Comparison of ENCODE assay signal across 12 cellular contexts in the genomic region with DNA sequence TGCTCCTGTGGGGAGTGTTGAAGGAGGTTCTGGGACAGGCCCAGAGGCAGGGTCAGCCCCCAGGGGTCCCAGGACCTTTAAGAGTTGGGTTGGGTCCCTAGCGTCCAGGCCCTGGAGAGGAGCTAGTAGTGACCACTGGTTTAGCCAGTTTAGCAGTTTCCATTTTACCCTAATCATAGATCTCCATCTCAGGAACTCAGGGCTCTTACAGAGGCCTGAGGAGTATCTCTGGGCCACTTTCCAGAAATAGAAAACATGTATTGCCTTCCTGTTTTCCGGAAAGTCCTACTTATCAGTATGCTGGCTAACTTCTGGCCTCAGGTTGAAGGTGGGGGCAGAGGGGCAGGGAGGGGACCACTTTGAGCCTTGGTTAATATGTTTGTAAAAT. TPM values are rescaled to one million over a fixed set of nuclear protein-coding genes. Genes with fewer than 3 reads are reported as not detected.
A peak's percentile ranks its signal among the peaks of the same experiment; 100 is the strongest.
DNase-seq lines count a peak whose midpoint lies in the region; ATAC-seq, FAIRE-seq and TF ChIP-seq lines count a peak whose summit lies in the region.
"Had no signal": no experiment of that assay in that cellular context is flagged by ENCODE, and none has a peak within 500 bp of the region (broad histone marks: within the 10 kb centered on the region; RNA-seq: fewer than 3 reads in every experiment).

No MANE protein-coding gene starts in this region.

- intact Hi-C loops in CD14-positive monocyte (cut with micrococcal nuclease): loop anchor here in 1 of 2 donors (5.0 kb wide), 1 partner anchor 38 kb away; a partner anchor contains a TSS
- intact Hi-C loops in GM12878 (cut with micrococcal nuclease; ENCODE audit: unreplicated experiment): loop anchor here (1.0 to 2.0 kb wide), 2 partner anchors 27 to 42 kb away; no protein-coding TSS in a partner anchor
- intact Hi-C loops in ascending aorta (cut with DNase I): loop anchor here (10.0 kb wide), 1 partner anchor 90 kb away; no protein-coding TSS in a partner anchor

- TSS peak; percentile 60 for BruUV-seq in GM12878 (replicated peaks; lab: Mats Ljungman, UMichigan)

- no peak for TF ChIP-seq CTCF in CD14-positive monocyte (IDR thresholded peaks at IDR 0.05)
- TF ChIP-seq CTCF in HL-60 (IDR thresholded peaks at IDR 0.05; ENCODE audit: insufficient read depth, low read length): no peak
- TF ChIP-seq CTCF in GM12878 (IDR thresholded peaks at IDR 0.05 in 2 of 3, conservative IDR thresholded peaks at IDR 0.05 in 1 of 3; ENCODE audit: control insufficient read depth in 2 of 3, extremely low read depth in 1 of 3, insufficient read depth in 1 of 3, low read depth in 3 of 3, low read length in 3 of 3): no peak
- no peak for TF ChIP-seq CTCF in ascending aorta (IDR thresholded peaks at IDR 0.05)

- peak overlapping the region; percentile 47 for H3K9ac ChIP-seq in GM12878 (ENCODE audit: control insufficient read depth, insufficient read depth, low read length)

- peak overlapping the region; percentile 61 for H3K27ac ChIP-seq in HL-60 (replicated peaks)
- H3K27ac ChIP-seq in GM12878 (ENCODE audit: control insufficient read depth, insufficient read depth): peak overlapping the region; percentile 59
- H3K27ac ChIP-seq in ascending aorta: no peak overlapping the region

- RAD21 ChIA-PET in GM12878 (lab: Charles Lee; ENCODE audit: unreplicated experiment): interaction anchor here (1.0 to 1.8 kb wide), 8 partner anchors 13 to 103 kb away, joined by 3 to 20 read pairs (median 4); a partner anchor contains a TSS

- peaks cover 43% of the 10 kb centered on the region for H3K4me1 Mint-ChIP-seq in CD14-positive monocyte
- peaks cover 25 to 40% of the 10 kb centered on the region in 2 donors for H3K4me1 Mint-ChIP-seq in natural killer cell treated with Interleukin-12 subunit alpha and Interleukin-12 subunit beta and Interleukin-15 and Interleukin-18, amount 100 ng/mL, for 72 hours (ENCODE audit: low read depth in 2 of 2)

- H3K4me2 ChIP-seq in GM12878 (ENCODE audit: control insufficient read depth, insufficient read depth): peak overlapping the region; percentile 57; the same call in 1 of the 2 replicates

- H3K79me2 ChIP-seq in GM12878 (ENCODE audit: control insufficient read depth, insufficient read depth, low read length): no peaks in the 10 kb centered on the region

- H3K36me3 Mint-ChIP-seq in CD14-positive monocyte: peaks cover 85 to 89% of the 10 kb centered on the region in 2 donors
- H3K36me3 Mint-ChIP-seq in natural killer cell treated with Interleukin-12 subunit alpha and Interleukin-12 subunit beta and Interleukin-15 and Interleukin-18, amount 100 ng/mL, for 72 hours: peaks cover 28% of the 10 kb centered on the region
- H3K36me3 Mint-ChIP-seq: WTC11 had no signal

- no peaks in the 10 kb centered on the region; the same call in 2 of the 3 replicates for H3K9me3 ChIP-seq in GM12878 (replicated peaks; ENCODE audit: control insufficient read depth, insufficient read depth, low read length)
- H3K9me3 ChIP-seq in ascending aorta: no peaks in the 10 kb centered on the region

- H3K4me3 ChIP-seq in HL-60 (replicated peaks; ENCODE audit: insufficient read depth, low read length) (no peak overlapping the region), GM12878 (no peak overlapping the region), ascending aorta (no peak overlapping the region)

- H4K20me1 ChIP-seq in GM12878 (ENCODE audit: control insufficient read depth, insufficient read depth): no peaks in the 10 kb centered on the region

- ATAC-seq in GM12878: no peak
- no peak for ATAC-seq in natural killer cell treated with Interleukin-12 subunit alpha and Interleukin-12 subunit beta and Interleukin-15 and Interleukin-18, amount 100 ng/mL, for 72 hours

- no peak for TF ChIP-seq POLR2A in GM12878 (IDR thresholded peaks at IDR 0.05; ENCODE audit: low read depth, low read length)

- H3K9me3 Mint-ChIP-seq in CD14-positive monocyte: peaks cover 0 to 5% (median 0%) of the 10 kb centered on the region in 7 donors
- no peaks in the 10 kb centered on the region for H3K9me3 Mint-ChIP-seq in natural killer cell treated with Interleukin-12 subunit alpha and Interleukin-12 subunit beta and Interleukin-15 and Interleukin-18, amount 100 ng/mL, for 72 hours

- no peaks in the 10 kb centered on the region for H3K27me3 ChIP-seq in HL-60 (ENCODE audit: insufficient read depth, poor library complexity, severe bottlenecking)
- no peaks in the 10 kb centered on the region for H3K27me3 ChIP-seq in GM12878 (replicated peaks in 1 of 2; ENCODE audit: control insufficient read depth in 2 of 2, insufficient read depth in 2 of 2, low read length in 1 of 2)
- H3K27me3 ChIP-seq in ascending aorta: no peaks in the 10 kb centered on the region

- H3K36me3 ChIP-seq in GM12878 (ENCODE audit: control insufficient read depth in 2 of 2, insufficient read depth in 2 of 2, low read length in 1 of 2) (peaks cover 7 to 25% of the 10 kb centered on the region in 2 experiments), ascending aorta (no peaks in the 10 kb centered on the region)

- no peak for DNase-seq in CD14-positive monocyte (ENCODE audit: low spot score)
- DNase-seq in HL-60 (ENCODE audit: low read depth in 1 of 2, low spot score in 1 of 2): no peak
- no peak for DNase-seq in GM12878 (ENCODE audit: low read depth, low spot score)
- peak; percentile 38 for DNase-seq in natural killer cell treated with Interleukin-12 subunit alpha and Interleukin-12 subunit beta and Interleukin-15 and Interleukin-18, amount 100 ng/mL, for 72 hours (ENCODE audit: low spot score)
- DNase-seq in NCI-H1930 (lab: John Stamatoyannopoulos, UW): no peak
- no peak for DNase-seq in NCI-H1048 (lab: John Stamatoyannopoulos, UW)
- no peak for DNase-seq in ascending aorta (ENCODE audit: low spot score in 2 of 2)
- no peak for DNase-seq in NCI-H2107 (lab: John Stamatoyannopoulos, UW)
- DNase-seq: activated naive CD4-positive, alpha-beta T cell; NCI-H2171 had no signal

- peak overlapping the region; percentile 86 to 95 (median 89) for H3K27ac Mint-ChIP-seq in CD14-positive monocyte
- peak overlapping the region; percentile 93 to 96 for H3K27ac Mint-ChIP-seq in natural killer cell treated with Interleukin-12 subunit alpha and Interleukin-12 subunit beta and Interleukin-15 and Interleukin-18, amount 100 ng/mL, for 72 hours
- H3K27ac Mint-ChIP-seq: WTC11 had no signal

- CTCF ChIA-PET in GM12878 (lab: Yijun Ruan, JAX): interaction anchor here (0.7 to 1.8 kb wide), 16 partner anchors 8 to 170 kb away, joined by 3 to 21 read pairs (median 4); a partner anchor contains a TSS

- SMC1A ChIA-PET in GM12878 (lab: Charles Lee; ENCODE audit: uncharacterized antibody, unreplicated experiment): interaction anchor here (0.7 to 1.8 kb wide), 17 partner anchors 9 to 107 kb away, joined by 3 to 10 read pairs (median 4); a partner anchor contains a TSS

- POLR2A ChIA-PET in GM12878 (lab: Charles Lee): interaction anchor here (0.5 to 1.9 kb wide), 6 partner anchors 15 to 1489 kb away, joined by 3 to 4 read pairs (median 3); a partner anchor contains a TSS

- H3K4me3 Mint-ChIP-seq in CD14-positive monocyte: peak overlapping the region in 1 of 2 donors; percentile 70
- peak overlapping the region; percentile 80 for H3K4me3 Mint-ChIP-seq in natural killer cell treated with Interleukin-12 subunit alpha and Interleukin-12 subunit beta and Interleukin-15 and Interleukin-18, amount 100 ng/mL, for 72 hours
- H3K4me3 Mint-ChIP-seq: WTC11 had no signal

- peak overlapping the region; percentile 54; the same call in 1 of the 2 replicates for H2AFZ ChIP-seq in GM12878 (ENCODE audit: control insufficient read depth, low read depth, low read length)

- peak; percentile 35 for FAIRE-seq in GM12878 (lab: Jason Lieb, UNC)

- in situ Hi-C loops in GM12878 (cut with MboI): no loop called here

- peaks cover 0 to 3% (median 1%) of the 10 kb centered on the region in 3 donors for H3K27me3 Mint-ChIP-seq in CD14-positive monocyte (ENCODE audit: low read depth in 3 of 3)
- no peaks in the 10 kb centered on the region for H3K27me3 Mint-ChIP-seq in natural killer cell treated with Interleukin-12 subunit alpha and Interleukin-12 subunit beta and Interleukin-15 and Interleukin-18, amount 100 ng/mL, for 72 hours

- TF ChIP-seq RAD21 in GM12878 (IDR thresholded peaks at IDR 0.05; ENCODE audit: insufficient read depth, low read depth, low read length): no peak

- peaks cover 16% of the 10 kb centered on the region for H3K4me1 ChIP-seq in GM12878 (ENCODE audit: control insufficient read depth, insufficient read depth, low read length)
- no peaks in the 10 kb centered on the region for H3K4me1 ChIP-seq in ascending aorta

- 21% methylated on average over 2 of the region's 2 CpGs for WGBS in GM12878 (ENCODE audit: insufficient coverage, insufficient replicate concordance, low lambda C conversion rate, missing lambda C conversion rate)

- TF ChIP-seq EP300 in GM12878 (IDR thresholded peaks at IDR 0.05; ENCODE audit: borderline replicate concordance in 1 of 2, control insufficient read depth in 1 of 2, low read depth in 2 of 2, low read length in 2 of 2): no peak

RNA-seq across cellular contexts. Expression of a gene that starts 13.5 kb away (rescaled TPM):
- 100 to 1,000 TPM; 209 to 249 TPM for polyA plus RNA-seq in CD14-positive monocyte
- total RNA-seq in GM12878 (2013; cell fraction: nucleolus; rRNA removed): 26.0 and 26.7 TPM in 2 replicates
- total RNA-seq in GM12878 (2014; rRNA removed): 91.2 and 96.2 TPM in 2 replicates
- total RNA-seq in GM12878 (2014; rRNA removed; fragmentation: Illumina TruSeq; extraction: Trizol): 58.5 and 59.3 TPM in 2 replicates
- total RNA-seq in GM12878 (2021): 65.6 and 66.5 TPM in 2 replicates
- 15.4 TPM for polyA plus RNA-seq in GM12878 (2011; ENCODE audit: low read depth)
- 74.5 and 136 TPM in 2 replicates for polyA plus RNA-seq in GM12878 (2011; rRNA removed)
- polyA plus RNA-seq in GM12878 (2011; cell fraction: cytosol; rRNA removed): 163 and 194 TPM in 2 replicates
- polyA plus RNA-seq in GM12878 (2011; cell fraction: nucleus; rRNA removed): 239 and 247 TPM in 2 replicates
- polyA plus RNA-seq in GM12878 (2012): 24.0 and 30.9 TPM in 2 replicates
- polyA plus RNA-seq in GM12878 (2014; fragmentation: Illumina TruSeq; extraction: Trizol): 24.9 and 56.8 TPM in 2 replicates
- polyA plus RNA-seq in GM12878 (2014; fragmentation: Nextera tagmentation; extraction: Ambion mirVana): 10 to 100 TPM; 22.9 to 29.8 TPM
- polyA plus RNA-seq in GM12878 (2014; rRNA removed): 82.2 and 90.3 TPM in 2 replicates
- polyA plus RNA-seq in GM12878 (2016; fragmentation: Nextera tagmentation; extraction: Ambion mirVana): 10 to 100 TPM; 78.5 to 84.5 TPM
- polyA minus RNA-seq in GM12878 (2011; rRNA and poly(A)+ RNA removed): 76.7 and 132 TPM in 2 replicates
- 33.1 and 37.9 TPM in 2 replicates for polyA minus RNA-seq in GM12878 (2011; cell fraction: cytosol; rRNA and poly(A)+ RNA removed)
- 27.1 and 35.8 TPM in 2 replicates for polyA minus RNA-seq in GM12878 (2011; cell fraction: nucleus; rRNA and poly(A)+ RNA removed)
- 10 to 100 TPM; 24.2 to 53.1 TPM for total RNA-seq in natural killer cell treated with Interleukin-12 subunit alpha and Interleukin-12 subunit beta and Interleukin-15 and Interleukin-18, amount 100 ng/mL, for 72 hours
- 13.7 TPM for total RNA-seq in ascending aorta
- total RNA-seq: dermis microvascular lymphatic vessel endothelial cell, WTC11 had no signal

RNA-seq across cellular contexts. Expression of a gene that starts 39.1 kb away (rescaled TPM):
- polyA plus RNA-seq in CD14-positive monocyte: 10 to 100 TPM; 29.9 to 52.7 TPM
- 70.3 and 76.1 TPM in 2 replicates for total RNA-seq in GM12878 (2013; cell fraction: nucleolus; rRNA removed)
- 9.4 and 10.1 TPM in 2 replicates for total RNA-seq in GM12878 (2014; rRNA removed)
- 4.5 and 5.1 TPM in 2 replicates for total RNA-seq in GM12878 (2014; rRNA removed; fragmentation: Illumina TruSeq; extraction: Trizol)
- 8.9 and 9.4 TPM in 2 replicates for total RNA-seq in GM12878 (2021)
- polyA plus RNA-seq in GM12878 (2011; ENCODE audit: low read depth): 3.2 TPM
- polyA plus RNA-seq in GM12878 (2011; rRNA removed): 11.2 and 12.5 TPM in 2 replicates
- 9.3 and 12.2 TPM in 2 replicates for polyA plus RNA-seq in GM12878 (2011; cell fraction: cytosol; rRNA removed)
- 42.1 and 51.7 TPM in 2 replicates for polyA plus RNA-seq in GM12878 (2011; cell fraction: nucleus; rRNA removed)
- polyA plus RNA-seq in GM12878 (2012): 8.3 and 8.6 TPM in 2 replicates
- polyA plus RNA-seq in GM12878 (2014; fragmentation: Illumina TruSeq; extraction: Trizol): 3.3 and 5.6 TPM in 2 replicates
- 1 to 10 TPM in 1 of 2 experiments, under 1 TPM in 1; 0.82 to 1.5 TPM for polyA plus RNA-seq in GM12878 (2014; fragmentation: Nextera tagmentation; extraction: Ambion mirVana)
- 9.9 and 10.7 TPM in 2 replicates for polyA plus RNA-seq in GM12878 (2014; rRNA removed)
- polyA plus RNA-seq in GM12878 (2016; fragmentation: Nextera tagmentation; extraction: Ambion mirVana): 1 to 10 TPM; 2.7 to 3.5 TPM
- polyA minus RNA-seq in GM12878 (2011; rRNA and poly(A)+ RNA removed): 10.5 and 25.9 TPM in 2 replicates
- polyA minus RNA-seq in GM12878 (2011; cell fraction: cytosol; rRNA and poly(A)+ RNA removed): 5.3 and 5.5 TPM in 2 replicates
- 11.3 and 11.5 TPM in 2 replicates for polyA minus RNA-seq in GM12878 (2011; cell fraction: nucleus; rRNA and poly(A)+ RNA removed)
- total RNA-seq in natural killer cell treated with Interleukin-12 subunit alpha and Interleukin-12 subunit beta and Interleukin-15 and Interleukin-18, amount 100 ng/mL, for 72 hours: 10 to 100 TPM in 1 of 2 donors, 1 to 10 TPM in 1; 5.0 to 47.9 TPM
- 6.0 TPM for total RNA-seq in ascending aorta

RNA-seq across cellular contexts. Expression of a gene that starts 57.5 kb away (rescaled TPM):
- polyA plus RNA-seq in CD14-positive monocyte: under 1 TPM in 1 of 2 donors, not detected in 1; 0.65 TPM
- not detected in 2 replicates for total RNA-seq in GM12878 (2013; cell fraction: nucleolus; rRNA removed)
- total RNA-seq in GM12878 (2014; rRNA removed): not detected in 2 replicates
- total RNA-seq in GM12878 (2014; rRNA removed; fragmentation: Illumina TruSeq; extraction: Trizol): not detected in 2 replicates
- total RNA-seq in GM12878 (2021): not detected in 2 replicates
- polyA plus RNA-seq in GM12878 (2011; ENCODE audit: low read depth): not detected
- not detected in 2 replicates for polyA plus RNA-seq in GM12878 (2011; rRNA removed)
- polyA plus RNA-seq in GM12878 (2011; cell fraction: cytosol; rRNA removed): not detected in 2 replicates
- not detected in 2 replicates for polyA plus RNA-seq in GM12878 (2011; cell fraction: nucleus; rRNA removed)
- not detected in 2 replicates for polyA plus RNA-seq in GM12878 (2012)
- polyA plus RNA-seq in GM12878 (2014; fragmentation: Illumina TruSeq; extraction: Trizol): not detected in 2 replicates
- not detected for polyA plus RNA-seq in GM12878 (2014; fragmentation: Nextera tagmentation; extraction: Ambion mirVana)
- polyA plus RNA-seq in GM12878 (2014; rRNA removed): not detected in 2 replicates
- not detected for polyA plus RNA-seq in GM12878 (2016; fragmentation: Nextera tagmentation; extraction: Ambion mirVana)
- not detected in 2 replicates for polyA minus RNA-seq in GM12878 (2011; rRNA and poly(A)+ RNA removed)
- polyA minus RNA-seq in GM12878 (2011; cell fraction: cytosol; rRNA and poly(A)+ RNA removed): not detected in 2 replicates
- polyA minus RNA-seq in GM12878 (2011; cell fraction: nucleus; rRNA and poly(A)+ RNA removed): not detected in 2 replicates
- not detected for total RNA-seq in natural killer cell treated with Interleukin-12 subunit alpha and Interleukin-12 subunit beta and Interleukin-15 and Interleukin-18, amount 100 ng/mL, for 72 hours
- not detected for total RNA-seq in ascending aorta
- total RNA-seq: dermis microvascular lymphatic vessel endothelial cell had no signal

Comparison
In these comparisons a context has a peak if more than half of its experiments do, and no peak if none do; other contexts are left out.
1. H3K27ac ChIP-seq: peak in HL-60 (single experiment) and GM12878 (single experiment); none in ascending aorta (0 of 2).